In the genomic region with DNA sequence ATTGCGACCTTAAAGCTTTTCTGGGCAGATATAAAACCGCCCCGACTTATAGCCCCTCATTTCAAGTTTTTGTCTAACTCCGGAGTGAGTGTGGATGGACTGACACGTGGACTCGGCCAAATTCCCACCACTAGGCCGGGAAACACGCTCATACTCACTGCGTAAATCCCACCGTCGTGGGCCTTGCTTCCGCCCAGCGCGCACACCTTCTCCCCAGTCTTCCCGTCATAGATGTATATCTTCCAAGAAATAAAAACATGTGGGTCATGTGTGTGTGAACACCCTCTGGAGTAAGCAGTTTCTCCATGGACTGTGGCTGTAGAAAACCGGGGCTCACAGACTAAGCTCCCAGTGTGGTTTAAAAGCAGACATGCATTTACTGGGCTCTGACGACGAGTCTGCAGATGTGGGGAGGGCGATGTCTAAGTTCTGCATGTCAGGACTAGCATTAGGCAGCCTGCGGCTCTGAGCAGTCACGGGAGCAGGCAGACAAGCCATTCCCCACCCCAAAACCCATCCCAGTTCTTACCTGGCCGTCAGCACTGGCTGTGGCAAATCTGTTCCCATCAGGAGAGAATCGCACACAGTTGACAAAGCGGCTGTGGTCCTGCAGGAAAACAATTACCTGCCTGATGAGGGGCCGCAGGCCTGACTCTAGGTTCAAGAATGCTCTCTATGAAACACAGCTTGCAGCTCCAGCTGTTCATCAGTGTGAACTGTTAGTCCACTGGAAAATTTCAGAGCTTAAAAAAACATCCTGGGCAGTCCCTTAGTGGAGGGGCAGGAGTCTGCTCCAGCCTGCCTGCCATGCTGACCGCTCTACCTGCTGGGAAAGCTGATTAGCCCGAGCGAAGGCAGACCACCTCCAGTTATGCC, we compare ENCODE assay signal across 17 cellular contexts. TPM values are rescaled to one million over a fixed set of nuclear protein-coding genes. Genes with fewer than 3 reads are reported as not detected.
DNase-seq lines count a peak whose midpoint lies in the region; ATAC-seq, FAIRE-seq and TF ChIP-seq lines count a peak whose summit lies in the region.
"Had no signal": no experiment of that assay in that cellular context is flagged by ENCODE, and none has a peak within 500 bp of the region (broad histone marks: within the 10 kb centered on the region; RNA-seq: fewer than 3 reads in every experiment).

No MANE protein-coding gene starts in this region.

- TF ChIP-seq RAD21 in HepG2 (CRISPR knock-in tag; IDR thresholded peaks at IDR 0.05), result no peak

- TF ChIP-seq POLR2A in right lobe of liver (IDR thresholded peaks at IDR 0.05) (no peak), HepG2 (IDR thresholded peaks at IDR 0.05; ENCODE audit: insufficient read depth in 1 of 2, low read depth in 2 of 2, low read length in 2 of 2) (no peak)

- DNase-seq in right lobe of liver, result peak in 2 of 3 donors; percentile 13 to 39
- DNase-seq in HepG2 (ENCODE audit: low spot score), result no peak
- no peak for DNase-seq in type B pancreatic cell (ENCODE audit: extremely low spot score, unreplicated experiment)
- DNase-seq in NCI-H2227 (lab: John Stamatoyannopoulos, UW; ENCODE audit: unreplicated experiment), result no peak
- DNase-seq in stimulated activated CD4-positive, alpha-beta T cell treated with anti-CD3 and anti-CD28 coated beads, Interleukin-15, amount 100 ng/mL, for 24 hours, result no peak
- DNase-seq: Caco-2, caudate nucleus, mesendoderm, NCI-H2227 treated with DMSO at 0.1 percent for 48 hours, SHP77, T-helper 2 cell had no signal

- H3K27ac ChIP-seq in right lobe of liver, result no peak overlapping the region
- no peak overlapping the region for H3K27ac ChIP-seq in HepG2 (ENCODE audit: extremely low read length, insufficient read depth, low read length)
- H3K27ac ChIP-seq in duodenal mucosa (ENCODE audit: low read depth, low read length), result peak overlapping the region; percentile 67
- H3K27ac ChIP-seq in muscle layer of duodenum (ENCODE audit: low read length), result peak overlapping the region; percentile 31
- H3K27ac ChIP-seq: KMS-11, neutrophil had no signal

- H3K4me1 ChIP-seq in right lobe of liver, result peaks cover 0 to 14% (median 0%) of the 10 kb centered on the region in 4 donors
- H3K4me1 ChIP-seq in HepG2 (ENCODE audit: insufficient read depth, low read length), result peaks cover 22% of the 10 kb centered on the region; the same call in 1 of the 2 replicates
- H3K4me1 ChIP-seq in duodenal mucosa (ENCODE audit: control insufficient read depth in 1 of 2, insufficient read depth in 2 of 2, low read length in 2 of 2), result peaks cover 30 to 43% of the 10 kb centered on the region in 2 donors
- H3K4me1 ChIP-seq in muscle layer of duodenum (ENCODE audit: control insufficient read depth in 1 of 2, insufficient read depth in 2 of 2, low read length in 2 of 2), result peaks cover 7 to 39% of the 10 kb centered on the region in 2 donors

- ATAC-seq in right lobe of liver, result no peak
- ATAC-seq in HepG2, result no peak
- ATAC-seq in GM18858 (IDR thresholded peaks at IDR 0.05; ENCODE audit: unreplicated experiment), result no peak
- ATAC-seq: activated CD4-positive, CD25-positive, alpha-beta regulatory T cell treated with anti-CD3 and anti-CD28 coated beads, Interleukin-2, amount 50 U/mL, for 24 hours had no signal

- H3K36me3 Mint-ChIP-seq in type B pancreatic cell, result peaks cover 23% of the 10 kb centered on the region

- in situ Hi-C loops in HepG2 (cut with HindIII; ENCODE audit: extremely low pct_ligation_motif_present, low pct_unique_long_range_greater_than_20kb), result no loop called here

- TF ChIP-seq EP300 in HepG2 (IDR thresholded peaks at IDR 0.05; ENCODE audit: low read depth in 2 of 2, low read length in 2 of 2) (no peak), HepG2 (CRISPR knock-in tag; IDR thresholded peaks at IDR 0.05; ENCODE audit: borderline replicate concordance) (no peak)

- H3K4me2 ChIP-seq in HepG2 (ENCODE audit: low read depth, low read length), result no peak overlapping the region
- H3K4me2 ChIP-seq: KMS-11 had no signal

- no peaks in the 10 kb centered on the region for H3K9me3 Mint-ChIP-seq in type B pancreatic cell

- no peaks in the 10 kb centered on the region for H3K9me3 ChIP-seq in right lobe of liver
- no peaks in the 10 kb centered on the region for H3K9me3 ChIP-seq in HepG2 (ENCODE audit: low read length)
- H3K9me3 ChIP-seq in duodenal mucosa (ENCODE audit: control insufficient read depth in 1 of 2, low read length in 2 of 2), result no peaks in the 10 kb centered on the region
- no peaks in the 10 kb centered on the region for H3K9me3 ChIP-seq in muscle layer of duodenum (ENCODE audit: control insufficient read depth in 1 of 2, low read length in 2 of 2)
- H3K9me3 ChIP-seq: Caco-2, neutrophil had no signal

- TF ChIP-seq CTCF in right lobe of liver (IDR thresholded peaks at IDR 0.05) (no peak), HepG2 (CRISPR knock-in tag; IDR thresholded peaks at IDR 0.05) (no peak), type B pancreatic cell (conservative IDR thresholded peaks at IDR 0.05) (no peak)

- no peak for FAIRE-seq in HepG2 (lab: Jason Lieb, UNC)

- H3K4me1 Mint-ChIP-seq in type B pancreatic cell (ENCODE audit: unreplicated experiment), result peaks cover 12% of the 10 kb centered on the region

- H3K27me3 Mint-ChIP-seq in type B pancreatic cell, result no peaks in the 10 kb centered on the region

- H3K79me2 ChIP-seq in HepG2 (ENCODE audit: insufficient read depth, low read length), result peaks cover 5% of the 10 kb centered on the region

- H2AFZ ChIP-seq in HepG2 (ENCODE audit: low read length), result no peak overlapping the region

- no TSS peak for BruUV-seq in HepG2 (replicated peaks; lab: Mats Ljungman, UMichigan)

- H3K4me3 Mint-ChIP-seq in type B pancreatic cell, result no peak overlapping the region

- H3K27me3 ChIP-seq in right lobe of liver (no peaks in the 10 kb centered on the region), HepG2 (ENCODE audit: control insufficient read depth in 1 of 2, insufficient read depth in 2 of 2, low read length in 2 of 2) (no peaks in the 10 kb centered on the region), duodenal mucosa (ENCODE audit: control insufficient read depth in 1 of 2, insufficient read depth in 2 of 2, low read length in 2 of 2) (no peaks in the 10 kb centered on the region), muscle layer of duodenum (ENCODE audit: low read depth, low read length) (no peaks in the 10 kb centered on the region)
- H3K27me3 ChIP-seq: neutrophil had no signal

- 92% methylated on average over 19 of the region's 28 CpGs for WGBS in right lobe of liver (ENCODE audit: insufficient coverage, low coverage, low lambda C conversion rate, missing lambda C conversion rate)
- 96% methylated on average over 25 of the region's 28 CpGs for WGBS in HepG2 (ENCODE audit: low lambda C conversion rate)

- CTCF ChIA-PET in HepG2 (lab: Yijun Ruan, JAX; ENCODE audit: low intra/inter-chr PET ratio, low total read pairs), result no interaction called here

- H3K27ac Mint-ChIP-seq in type B pancreatic cell, result peak overlapping the region; percentile 72

- H3K4me3 ChIP-seq in right lobe of liver (no peak overlapping the region), HepG2 (replicated peaks in 1 of 3; ENCODE audit: insufficient read depth in 1 of 3, low read depth in 2 of 3, low read length in 3 of 3) (no peak overlapping the region), duodenal mucosa (ENCODE audit: low read depth in 1 of 2, low read length in 2 of 2) (no peak overlapping the region), muscle layer of duodenum (ENCODE audit: low read depth in 1 of 2, low read length in 2 of 2) (no peak overlapping the region)

- H3K9ac ChIP-seq in HepG2 (ENCODE audit: insufficient read depth, low read depth, low read length), result no peak overlapping the region
- H3K9ac ChIP-seq in duodenal mucosa (ENCODE audit: low read depth in 1 of 2, low read length in 2 of 2), result no peak overlapping the region
- H3K9ac ChIP-seq: KMS-11 had no signal

- H3K36me3 ChIP-seq in right lobe of liver (peaks cover 11 to 73% (median 39%) of the 10 kb centered on the region in 4 donors), HepG2 (replicated peaks in 1 of 2; ENCODE audit: control insufficient read depth in 1 of 2, insufficient read depth in 2 of 2, low read length in 2 of 2) (peaks cover 73 to 97% of the 10 kb centered on the region in 2 experiments), duodenal mucosa (ENCODE audit: control insufficient read depth in 1 of 2, insufficient read depth in 2 of 2, low read length in 2 of 2) (peaks cover 74 to 94% of the 10 kb centered on the region in 2 donors), muscle layer of duodenum (ENCODE audit: control insufficient read depth in 1 of 2, insufficient read depth in 2 of 2, low read length in 2 of 2) (peaks cover 80 to 85% of the 10 kb centered on the region in 2 donors)

- intact Hi-C loops in right lobe of liver (cut with DNase I) (no loop called here), HepG2 (cut with micrococcal nuclease; ENCODE audit: unreplicated experiment) (no loop called here)

- POLR2A ChIA-PET in HepG2 (lab: Yijun Ruan, JAX), result interaction anchor here (0.9 kb wide), 1 partner anchor 30 kb away, joined by 3 read pairs; no protein-coding TSS in a partner anchor

- peaks cover 11% of the 10 kb centered on the region for H4K20me1 ChIP-seq in HepG2 (ENCODE audit: insufficient read depth, low read length)

RNA-seq across cellular contexts. Expression of a gene that starts 28.2 kb away (rescaled TPM):
- total RNA-seq in right lobe of liver (100 to 1,000 TPM in 1 of 6 experiments, 10 to 100 TPM in 5; 65.1 to 149 (median 76.4) TPM), HepG2 (2016; rRNA removed; fragmentation: Illumina TruSeq; extraction: Trizol) (106 and 120 TPM in 2 replicates), type B pancreatic cell (ENCODE audit: low replicate concordance) (227 and 313 TPM in 2 replicates)
- total RNA-seq in HepG2 (2016; cell fraction: cytosol; rRNA removed; fragmentation: Illumina TruSeq; extraction: Trizol; ENCODE audit: low read depth), result 50.7 and 51.7 TPM in 2 replicates
- 98.1 and 109 TPM in 2 replicates for total RNA-seq in HepG2 (2016; cell fraction: insoluble cytoplasmic fraction; rRNA removed; fragmentation: Illumina TruSeq; extraction: Trizol)
- total RNA-seq in HepG2 (2016; cell fraction: membrane; rRNA removed; fragmentation: Illumina TruSeq; extraction: Trizol), result 54.9 and 56.0 TPM in 2 replicates
- 57.3 and 65.4 TPM in 2 replicates for total RNA-seq in HepG2 (2016; cell fraction: nucleus; rRNA removed; fragmentation: Illumina TruSeq; extraction: Trizol)
- 198 and 199 TPM in 2 replicates for polyA plus RNA-seq in HepG2 (2011; rRNA removed)
- polyA plus RNA-seq in HepG2 (2011; cell fraction: cytosol; rRNA removed), result 187 and 226 TPM in 2 replicates
- 166 and 177 TPM in 2 replicates for polyA plus RNA-seq in HepG2 (2011; cell fraction: nucleus; rRNA removed)
- polyA plus RNA-seq in HepG2 (2012), result 117 and 122 TPM in 2 replicates
- 33.9 and 35.4 TPM in 2 replicates for polyA plus RNA-seq in HepG2 (2016; cell fraction: cytosol; fragmentation: Illumina TruSeq; extraction: Trizol; ENCODE audit: low read depth)
- 136 and 179 TPM in 2 replicates for polyA plus RNA-seq in HepG2 (2016; cell fraction: insoluble cytoplasmic fraction; fragmentation: Illumina TruSeq; extraction: Trizol; ENCODE audit: low read depth)
- polyA plus RNA-seq in HepG2 (2016; cell fraction: membrane; fragmentation: Illumina TruSeq; extraction: Trizol; ENCODE audit: low read depth), result 47.7 and 51.7 TPM in 2 replicates
- polyA plus RNA-seq in HepG2 (2016; cell fraction: nucleus; fragmentation: Illumina TruSeq; extraction: Trizol; ENCODE audit: insufficient read depth, low read depth), result 118 and 124 TPM in 2 replicates
- 149 and 296 TPM in 2 replicates for polyA minus RNA-seq in HepG2 (2011; rRNA and poly(A)+ RNA removed; ENCODE audit: low replicate concordance)
- 111 and 136 TPM in 2 replicates for polyA minus RNA-seq in HepG2 (2011; cell fraction: cytosol; rRNA and poly(A)+ RNA removed)
- 82.2 and 96.2 TPM in 2 replicates for polyA minus RNA-seq in HepG2 (2011; cell fraction: nucleus; rRNA and poly(A)+ RNA removed)

Comparison
In these comparisons a context has a peak if more than half of its experiments do, and no peak if none do; other contexts are left out.
1. DNase-seq: peak in right lobe of liver (2 of 3); none in HepG2 (single experiment), type B pancreatic cell (single experiment), NCI-H2227 (single experiment) and stimulated activated CD4-positive, alpha-beta T cell treated with anti-CD3 and anti-CD28 coated beads, Interleukin-15, amount 100 ng/mL, for 24 hours (single experiment).
2. H3K27ac ChIP-seq: peak in duodenal mucosa (single experiment) and muscle layer of duodenum (single experiment); none in right lobe of liver (0 of 3) and HepG2 (single experiment).